25 cellular contexts compared by ENCODE assay signal in the genomic region with DNA sequence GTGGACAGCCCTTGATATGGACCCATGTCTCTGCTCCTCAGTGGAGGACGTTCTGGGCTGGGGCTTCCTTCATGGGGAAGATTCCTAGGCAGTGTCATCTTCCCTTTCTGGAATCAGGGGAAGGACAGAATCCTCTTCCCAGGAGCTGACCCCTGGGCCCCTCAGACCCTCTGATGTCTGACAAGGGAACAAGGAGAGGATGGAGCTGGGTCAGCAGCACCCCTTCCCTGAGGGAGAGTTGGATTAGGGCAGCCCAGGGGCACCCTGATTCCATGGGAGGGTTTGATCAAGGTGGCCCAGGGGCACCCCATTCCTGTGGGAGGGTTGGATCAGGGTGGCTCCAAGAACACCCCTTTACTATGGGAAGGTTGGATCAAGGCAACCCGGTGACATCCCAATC.
"Had no signal": no experiment of that assay in that cellular context is flagged by ENCODE, and none has a peak within 500 bp of the region (broad histone marks: within the 10 kb centered on the region; RNA-seq: fewer than 3 reads in every experiment).

No MANE protein-coding gene starts in this region.

- H3K4me3 Mint-ChIP-seq: endodermal cell; natural killer cell; neural crest cell; stimulated activated naive B cell treated with anti-CD40 and anti-IgM and Interleukin-4, amounts not matched to agents 10 μg/mL and 1 μg/mL and 100 μg/mL, for 72 hours; stimulated activated naive CD8-positive, alpha-beta T cell treated with anti-CD3 and anti-CD28 coated beads, Interleukin-15, amount 100 ng/mL, for 72 hours had no signal

- H3K27ac Mint-ChIP-seq: endodermal cell; natural killer cell; stimulated activated naive B cell treated with anti-CD40 and anti-IgM and Interleukin-4, amounts not matched to agents 10 μg/mL and 1 μg/mL and 100 μg/mL, for 72 hours; stimulated activated naive CD8-positive, alpha-beta T cell treated with anti-CD3 and anti-CD28 coated beads, Interleukin-15, amount 100 ng/mL, for 72 hours had no signal

- H3K27me3 ChIP-seq: pancreas, transverse colon, uterus had no signal

- H3K36me3 ChIP-seq: pancreas, spleen, thoracic aorta, transverse colon, uterus had no signal

- H3K36me3 Mint-ChIP-seq: natural killer cell; stimulated activated naive B cell treated with anti-CD40 and anti-IgM and Interleukin-4, amounts not matched to agents 10 μg/mL and 1 μg/mL and 100 μg/mL, for 72 hours had no signal

- H3K9me3 ChIP-seq: mucosa of descending colon, pancreas, psoas muscle, spleen, thoracic aorta, transverse colon, uterus had no signal

- H3K4me1 ChIP-seq: pancreas, psoas muscle, spleen had no signal

- ATAC-seq: mucosa of descending colon; natural killer cell; pancreas; psoas muscle; sciatic nerve; stimulated activated naive B cell treated with anti-CD40 and anti-IgM and Interleukin-4, amounts not matched to agents 10 μg/mL and 1 μg/mL and 100 μg/mL, for 72 hours; stimulated activated naive CD8-positive, alpha-beta T cell treated with anti-CD3 and anti-CD28 coated beads, Interleukin-15, amount 100 ng/mL, for 72 hours had no signal

- H3K4me1 Mint-ChIP-seq: natural killer cell; stimulated activated naive B cell treated with anti-CD40 and anti-IgM and Interleukin-4, amounts not matched to agents 10 μg/mL and 1 μg/mL and 100 μg/mL, for 72 hours; stimulated activated naive CD8-positive, alpha-beta T cell treated with anti-CD3 and anti-CD28 coated beads, Interleukin-15, amount 100 ng/mL, for 72 hours had no signal

- DNase-seq: cerebellar nuclear complex; dermis blood vessel endothelial cell; effector CD4-positive, alpha-beta T cell; endodermal cell; erythroblast; foreskin melanocyte; hippocampal formation; kidney glomerular epithelial cell; mucosa of descending colon; natural killer cell; occipital lobe; psoas muscle; retina; stimulated activated CD4-positive, alpha-beta T cell treated with anti-CD3 and anti-CD28 coated beads, Interleukin-15, amount 100 ng/mL, for 24 hours; stimulated activated CD4-positive, alpha-beta T cell treated with anti-CD3 and anti-CD28 coated beads, Interleukin-1b, Interleukin-23, amount 100 ng/mL, for 48 hours; stimulated activated CD4-positive, alpha-beta T cell treated with anti-CD3 and anti-CD28 coated beads, Interleukin-4, amount 100 ng/mL, for 24 hours; stimulated activated naive B cell treated with anti-CD40 and anti-IgM and Interleukin-4, amounts not matched to agents 10 μg/mL and 1 μg/mL and 100 μg/mL, for 72 hours; stimulated activated naive CD8-positive, alpha-beta T cell treated with anti-CD3 and anti-CD28 coated beads, Interleukin-15, amount 100 ng/mL, for 72 hours; transverse colon; uterus had no signal

- H3K9me3 Mint-ChIP-seq: endodermal cell; natural killer cell; stimulated activated naive B cell treated with anti-CD40 and anti-IgM and Interleukin-4, amounts not matched to agents 10 μg/mL and 1 μg/mL and 100 μg/mL, for 72 hours; stimulated activated naive CD8-positive, alpha-beta T cell treated with anti-CD3 and anti-CD28 coated beads, Interleukin-15, amount 100 ng/mL, for 72 hours had no signal

- H3K4me3 ChIP-seq: mucosa of descending colon, pancreas, psoas muscle, spleen, thoracic aorta, transverse colon, uterus had no signal

- H3K27ac ChIP-seq: pancreas, psoas muscle, spleen, thoracic aorta, transverse colon, uterus had no signal
